10 cellular contexts compared by ENCODE assay signal in genomic region chr9:126376311-126376902, GRCh38. TPM values are rescaled to one million over a fixed set of nuclear protein-coding genes. Genes with fewer than 3 reads are reported as not detected.
DNase-seq lines count a peak whose midpoint lies in the region; ATAC-seq and TF ChIP-seq lines count a peak whose summit lies in the region.
"Had no signal": no experiment of that assay in that cellular context is flagged by ENCODE, and none has a peak within 500 bp of the region (broad histone marks: within the 10 kb centered on the region; RNA-seq: fewer than 3 reads in every experiment).

No MANE protein-coding gene starts in this region.

- H3K9me3 Mint-ChIP-seq in GM23338, result no peaks in the 10 kb centered on the region

- peak overlapping the region; percentile 59 for H3K4me2 ChIP-seq in GM23338
- peak overlapping the region; percentile 48 for H3K4me2 ChIP-seq in hepatocyte

- peaks cover 4% of the 10 kb centered on the region for H3K27me3 Mint-ChIP-seq in GM23338 (ENCODE audit: insufficient read depth, low read depth, poor library complexity)

- ATAC-seq in GM23338, result peak; percentile 57
- no peak for ATAC-seq in GM21576 (IDR thresholded peaks at IDR 0.05; ENCODE audit: unreplicated experiment)
- ATAC-seq: SK-N-SH treated with all-trans-retinoic acid at 6 μM for 48 hours had no signal

- TF ChIP-seq CTCF in GM23338 (conservative IDR thresholded peaks at IDR 0.05; ENCODE audit: low read depth in 2 of 2), result no peak
- TF ChIP-seq CTCF in hepatocyte (IDR thresholded peaks at IDR 0.05; ENCODE audit: poor library complexity), result no peak
- no peak for TF ChIP-seq CTCF in prostate gland (IDR thresholded peaks at IDR 0.05)

- H3K9me2 ChIP-seq in GM23338 (ENCODE audit: insufficient read depth) (no peaks in the 10 kb centered on the region), hepatocyte (replicated peaks; ENCODE audit: insufficient read depth) (no peaks in the 10 kb centered on the region)

- H4K20me1 ChIP-seq in GM23338 (replicated peaks; ENCODE audit: insufficient read depth), result no peaks in the 10 kb centered on the region
- H4K20me1 ChIP-seq in hepatocyte (ENCODE audit: insufficient read depth, poor library complexity, severe bottlenecking), result no peaks in the 10 kb centered on the region

- no peaks in the 10 kb centered on the region for H3K36me3 Mint-ChIP-seq in GM23338 (ENCODE audit: low read depth)

- H3K27ac Mint-ChIP-seq in GM23338, result peak overlapping the region; percentile 83

- 0 out of 3 replicates have a peak overlapping the region, but pooled peaks have one; percentile 11 for H3K4me3 Mint-ChIP-seq in GM23338

- 0 out of 2 replicates have a peak, but pooled peaks cover 3% of the 10 kb centered on the region for H3F3A ChIP-seq in GM23338 (replicated peaks; ENCODE audit: low read depth)

- intact Hi-C loops in prostate gland (cut with DNase I), result loop anchor here (5.0 kb wide), 1 partner anchor 49 kb away; the partner anchor contains the start of gene MVB12B

- H3K9me3 ChIP-seq in hepatocyte (ENCODE audit: low read depth), result no peaks in the 10 kb centered on the region
- H3K9me3 ChIP-seq in prostate gland, result no peaks in the 10 kb centered on the region

- 59% methylated on average over 10 of the region's 11 CpGs for WGBS in hepatocyte (ENCODE audit: low lambda C conversion rate, missing lambda C conversion rate)
- 57% methylated on average over 11 of the region's 11 CpGs for WGBS in prostate gland

- H2AFZ ChIP-seq in GM23338 (peak overlapping the region; percentile 48), hepatocyte (peak overlapping the region; percentile 26)

- H3K4me1 ChIP-seq in GM23338 (ENCODE audit: insufficient read depth) (peaks cover 36% of the 10 kb centered on the region), hepatocyte (ENCODE audit: insufficient read depth) (peaks cover 29% of the 10 kb centered on the region), prostate gland (replicated peaks) (no peaks in the 10 kb centered on the region)

- no peak for TF ChIP-seq POLR2A in prostate gland (IDR thresholded peaks at IDR 0.05)

- H3K27me3 ChIP-seq in GM23338 (ENCODE audit: insufficient read depth) (no peaks in the 10 kb centered on the region), hepatocyte (no peaks in the 10 kb centered on the region), prostate gland (replicated peaks; ENCODE audit: insufficient read depth) (no peaks in the 10 kb centered on the region)

- H3K4me3 ChIP-seq in GM23338 (0 out of 2 replicates have a peak overlapping the region, but pooled peaks have one; percentile 18), hepatocyte (no peak overlapping the region), prostate gland (no peak overlapping the region)

- DNase-seq in GM23338 (ENCODE audit: low spot score) (no peak), RPMI8226 (peak; percentile 33), hepatocyte (ENCODE audit: low spot score) (peak; percentile 70), prostate gland (ENCODE audit: low spot score) (no peak), NCI-H2196 (lab: John Stamatoyannopoulos, UW; ENCODE audit: unreplicated experiment) (no peak), NOMO-1 treated with dmso at 0.1 percent for 144 hours (lab: John Stamatoyannopoulos, UW; ENCODE audit: unreplicated experiment) (no peak)
- DNase-seq in stimulated activated CD8-positive, alpha-beta memory T cell treated with anti-CD3 and anti-CD28 coated beads, Interleukin-4, amount 100 ng/mL, for 48 hours, result no peak
- DNase-seq: left cardiac atrium had no signal

- H3K27ac ChIP-seq in GM23338 (ENCODE audit: low read depth), result 0 out of 2 replicates have a peak overlapping the region, but pooled peaks have one; percentile 45
- peak overlapping the region; percentile 72 for H3K27ac ChIP-seq in hepatocyte
- H3K27ac ChIP-seq in prostate gland, result peak overlapping the region; percentile 22 to 46

- H3K79me2 ChIP-seq in GM23338 (replicated peaks; ENCODE audit: insufficient read depth) (no peaks in the 10 kb centered on the region), hepatocyte (peaks cover 9% of the 10 kb centered on the region)

- H3K36me3 ChIP-seq in GM23338 (ENCODE audit: insufficient read depth) (no peaks in the 10 kb centered on the region), hepatocyte (replicated peaks; ENCODE audit: insufficient read depth, low read depth) (no peaks in the 10 kb centered on the region), prostate gland (no peaks in the 10 kb centered on the region)

- H3K4me1 Mint-ChIP-seq in GM23338, result peaks cover 65% of the 10 kb centered on the region

TF ChIP-seq in GM23338, 12 proteins besides CTCF, POLR2A, EP300 and RAD21 (continues in another document):
- no peak for TF ChIP-seq ZNF331 (CRISPR knock-in tag; IDR thresholded peaks at IDR 0.05; ENCODE audit: low read depth)
- TF ChIP-seq POLR2AphosphoS5 (IDR thresholded peaks at IDR 0.05; ENCODE audit: low read depth), result no peak
- TF ChIP-seq, protein P1, sequence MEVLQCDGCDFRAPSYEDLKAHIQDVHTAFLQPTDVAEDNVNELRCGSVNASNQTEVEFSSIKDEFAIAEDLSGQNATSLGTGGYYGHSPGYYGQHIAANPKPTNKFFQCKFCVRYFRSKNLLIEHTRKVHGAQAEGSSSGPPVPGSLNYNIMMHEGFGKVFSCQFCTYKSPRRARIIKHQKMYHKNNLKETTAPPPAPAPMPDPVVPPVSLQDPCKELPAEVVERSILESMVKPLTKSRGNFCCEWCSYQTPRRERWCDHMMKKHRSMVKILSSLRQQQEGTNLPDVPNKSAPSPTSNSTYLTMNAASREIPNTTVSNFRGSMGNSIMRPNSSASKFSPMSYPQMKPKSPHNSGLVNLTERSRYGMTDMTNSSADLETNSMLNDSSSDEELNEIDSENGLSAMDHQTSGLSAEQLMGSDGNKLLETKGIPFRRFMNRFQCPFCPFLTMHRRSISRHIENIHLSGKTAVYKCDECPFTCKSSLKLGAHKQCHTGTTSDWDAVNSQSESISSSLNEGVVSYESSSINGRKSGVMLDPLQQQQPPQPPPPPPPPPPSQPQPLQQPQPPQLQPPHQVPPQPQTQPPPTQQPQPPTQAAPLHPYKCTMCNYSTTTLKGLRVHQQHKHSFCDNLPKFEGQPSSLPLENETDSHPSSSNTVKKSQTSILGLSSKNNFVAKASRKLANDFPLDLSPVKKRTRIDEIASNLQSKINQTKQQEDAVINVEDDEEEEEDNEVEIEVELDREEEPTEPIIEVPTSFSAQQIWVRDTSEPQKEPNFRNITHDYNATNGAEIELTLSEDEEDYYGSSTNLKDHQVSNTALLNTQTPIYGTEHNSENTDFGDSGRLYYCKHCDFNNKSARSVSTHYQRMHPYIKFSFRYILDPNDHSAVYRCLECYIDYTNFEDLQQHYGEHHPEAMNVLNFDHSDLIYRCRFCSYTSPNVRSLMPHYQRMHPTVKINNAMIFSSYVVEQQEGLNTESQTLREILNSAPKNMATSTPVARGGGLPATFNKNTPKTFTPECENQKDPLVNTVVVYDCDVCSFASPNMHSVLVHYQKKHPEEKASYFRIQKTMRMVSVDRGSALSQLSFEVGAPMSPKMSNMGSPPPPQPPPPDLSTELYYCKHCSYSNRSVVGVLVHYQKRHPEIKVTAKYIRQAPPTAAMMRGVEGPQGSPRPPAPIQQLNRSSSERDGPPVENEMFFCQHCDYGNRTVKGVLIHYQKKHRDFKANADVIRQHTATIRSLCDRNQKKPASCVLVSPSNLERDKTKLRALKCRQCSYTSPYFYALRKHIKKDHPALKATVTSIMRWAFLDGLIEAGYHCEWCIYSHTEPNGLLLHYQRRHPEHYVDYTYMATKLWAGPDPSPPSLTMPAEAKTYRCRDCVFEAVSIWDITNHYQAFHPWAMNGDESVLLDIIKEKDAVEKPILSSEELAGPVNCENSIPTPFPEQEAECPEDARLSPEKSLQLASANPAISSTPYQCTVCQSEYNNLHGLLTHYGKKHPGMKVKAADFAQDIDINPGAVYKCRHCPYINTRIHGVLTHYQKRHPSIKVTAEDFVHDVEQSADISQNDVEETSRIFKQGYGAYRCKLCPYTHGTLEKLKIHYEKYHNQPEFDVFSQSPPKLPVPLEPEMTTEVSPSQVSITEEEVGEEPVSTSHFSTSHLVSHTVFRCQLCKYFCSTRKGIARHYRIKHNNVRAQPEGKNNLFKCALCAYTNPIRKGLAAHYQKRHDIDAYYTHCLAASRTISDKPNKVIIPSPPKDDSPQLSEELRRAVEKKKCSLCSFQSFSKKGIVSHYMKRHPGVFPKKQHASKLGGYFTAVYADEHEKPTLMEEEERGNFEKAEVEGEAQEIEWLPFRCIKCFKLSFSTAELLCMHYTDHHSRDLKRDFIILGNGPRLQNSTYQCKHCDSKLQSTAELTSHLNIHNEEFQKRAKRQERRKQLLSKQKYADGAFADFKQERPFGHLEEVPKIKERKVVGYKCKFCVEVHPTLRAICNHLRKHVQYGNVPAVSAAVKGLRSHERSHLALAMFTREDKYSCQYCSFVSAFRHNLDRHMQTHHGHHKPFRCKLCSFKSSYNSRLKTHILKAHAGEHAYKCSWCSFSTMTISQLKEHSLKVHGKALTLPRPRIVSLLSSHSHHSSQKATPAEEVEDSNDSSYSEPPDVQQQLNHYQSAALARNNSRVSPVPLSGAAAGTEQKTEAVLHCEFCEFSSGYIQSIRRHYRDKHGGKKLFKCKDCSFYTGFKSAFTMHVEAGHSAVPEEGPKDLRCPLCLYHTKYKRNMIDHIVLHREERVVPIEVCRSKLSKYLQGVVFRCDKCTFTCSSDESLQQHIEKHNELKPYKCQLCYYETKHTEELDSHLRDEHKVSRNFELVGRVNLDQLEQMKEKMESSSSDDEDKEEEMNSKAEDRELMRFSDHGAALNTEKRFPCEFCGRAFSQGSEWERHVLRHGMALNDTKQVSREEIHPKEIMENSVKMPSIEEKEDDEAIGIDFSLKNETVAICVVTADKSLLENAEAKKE (CRISPR knock-in tag; IDR thresholded peaks at IDR 0.05), result no peak
- TF ChIP-seq ZNF114 (CRISPR knock-in tag; IDR thresholded peaks at IDR 0.05), result no peak
- TF ChIP-seq EZH2phosphoT487 (IDR thresholded peaks at IDR 0.05; ENCODE audit: unreplicated experiment), result no peak
- no peak for TF ChIP-seq JUNB (IDR thresholded peaks at IDR 0.05; ENCODE audit: unreplicated experiment)
- TF ChIP-seq, protein P2, sequence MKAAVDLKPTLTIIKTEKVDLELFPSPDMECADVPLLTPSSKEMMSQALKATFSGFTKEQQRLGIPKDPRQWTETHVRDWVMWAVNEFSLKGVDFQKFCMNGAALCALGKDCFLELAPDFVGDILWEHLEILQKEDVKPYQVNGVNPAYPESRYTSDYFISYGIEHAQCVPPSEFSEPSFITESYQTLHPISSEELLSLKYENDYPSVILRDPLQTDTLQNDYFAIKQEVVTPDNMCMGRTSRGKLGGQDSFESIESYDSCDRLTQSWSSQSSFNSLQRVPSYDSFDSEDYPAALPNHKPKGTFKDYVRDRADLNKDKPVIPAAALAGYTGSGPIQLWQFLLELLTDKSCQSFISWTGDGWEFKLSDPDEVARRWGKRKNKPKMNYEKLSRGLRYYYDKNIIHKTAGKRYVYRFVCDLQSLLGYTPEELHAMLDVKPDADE (IDR thresholded peaks at IDR 0.05), result no peak

RNA-seq across cellular contexts. Expression of gene MVB12B, which starts 49.8 kb away (rescaled TPM):
- total RNA-seq in GM23338 (2014; rRNA removed; shearing (Covaris generic)), result 4.0 and 6.6 TPM in 2 replicates
- 1.3 and 1.9 TPM in 2 replicates for polyA plus RNA-seq in GM23338 (2016; fragmentation: Nextera tagmentation; extraction: Ambion mirVana)
- 10.8 and 12.1 TPM in 2 replicates for total RNA-seq in hepatocyte
- 11.2 and 11.8 TPM in 2 replicates for polyA plus RNA-seq in hepatocyte
- 10 to 100 TPM; 17.3 to 28.4 TPM for total RNA-seq in prostate gland

Comparison
In these comparisons a context has a peak if more than half of its experiments do, and no peak if none do; other contexts are left out.
1. DNase-seq: peak in RPMI8226 (single experiment) and hepatocyte (single experiment); none in GM23338 (single experiment), prostate gland (single experiment), NCI-H2196 (single experiment), stimulated activated CD8-positive, alpha-beta memory T cell treated with anti-CD3 and anti-CD28 coated beads, Interleukin-4, amount 100 ng/mL, for 48 hours (single experiment) and NOMO-1 treated with dmso at 0.1 percent for 144 hours (single experiment).
2. Peak in every context shown above with its lines, with median percentiles within 50 percentile points of each other: H3K27ac ChIP-seq.